In the genomic region with DNA sequence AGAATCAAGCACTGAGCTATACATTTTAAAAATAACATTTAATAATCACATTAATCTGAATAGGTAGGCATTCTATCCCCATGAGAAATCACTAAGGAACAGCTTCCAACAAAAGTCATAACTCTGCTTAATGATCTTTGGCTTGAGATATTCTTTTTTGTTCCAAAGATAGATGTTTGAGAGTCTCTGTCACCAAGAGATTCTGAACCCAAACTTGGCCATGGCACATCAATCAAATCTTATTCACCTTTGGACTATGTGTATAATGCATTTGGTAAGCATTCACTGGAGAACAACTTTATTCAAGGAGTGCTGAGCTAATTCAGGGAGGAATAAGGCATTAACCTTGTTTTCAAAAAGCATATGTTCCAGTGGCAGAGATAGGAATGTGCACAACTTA, we compare ENCODE assay signal across 19 cellular contexts.
DNase-seq lines count a peak whose midpoint lies in the region; ATAC-seq and TF ChIP-seq lines count a peak whose summit lies in the region.
"Had no signal": no experiment of that assay in that cellular context is flagged by ENCODE, and none has a peak within 500 bp of the region (broad histone marks: within the 10 kb centered on the region; RNA-seq: fewer than 3 reads in every experiment).

No MANE protein-coding gene starts in this region.

- no peak for TF ChIP-seq CTCF in natural killer cell (IDR thresholded peaks at IDR 0.05)

- peaks cover 3% of the 10 kb centered on the region; the same call in 1 of the 2 replicates for H3K36me3 ChIP-seq in MG63
- H3K36me3 ChIP-seq: BE2C; BLaER1 treated with 17β-estradiol and CSF1 and Interleukin-3, amounts not matched to agents 10 nM and 100 nM had no signal

- ATAC-seq in SK-N-SH treated with all-trans-retinoic acid at 6 μM for 48 hours, result peak; percentile 12; the same call in 1 of the 3 replicates
- no peak for ATAC-seq in GM19023 (IDR thresholded peaks at IDR 0.05; ENCODE audit: unreplicated experiment)
- ATAC-seq in HG03432 (IDR thresholded peaks at IDR 0.05; ENCODE audit: unreplicated experiment), result no peak
- no peak for ATAC-seq in natural killer cell

- H3K9me3 Mint-ChIP-seq in natural killer cell, result peaks cover 4 to 9% of the 10 kb centered on the region in 2 donors
- H3K9me3 Mint-ChIP-seq: CD8-positive, alpha-beta memory T cell had no signal

- DNase-seq in EH (ENCODE audit: low read depth) (peak; percentile 11), MG63 (peak; percentile 18), iris pigment epithelial cell (ENCODE audit: low read depth) (peak; percentile 10), natural killer cell (no peak), Ammon's horn (ENCODE audit: low spot score) (no peak)
- DNase-seq: BE2C; CD4-positive, alpha-beta T cell; CD8-positive, alpha-beta memory T cell; DMS 273 treated with DMSO at 0.1 percent for 48 hours; DMS79; GF-D8; GM23248; H7; HCEC 1CT had no signal

- H3K4me3 ChIP-seq in MG63, result no peak overlapping the region
- H3K4me3 ChIP-seq: BLaER1 treated with 17β-estradiol and CSF1 and Interleukin-3, amounts not matched to agents 10 nM and 100 nM; GM23248 had no signal

- no peaks in the 10 kb centered on the region for H3K27me3 Mint-ChIP-seq in natural killer cell (ENCODE audit: low read depth in 2 of 2)
- H3K27me3 Mint-ChIP-seq: CD4-positive, alpha-beta T cell; CD8-positive, alpha-beta memory T cell had no signal

- no peaks in the 10 kb centered on the region for H3K36me3 Mint-ChIP-seq in natural killer cell
- H3K36me3 Mint-ChIP-seq: CD14-positive monocyte; CD8-positive, alpha-beta memory T cell had no signal

- peaks cover 6% of the 10 kb centered on the region; the same call in 1 of the 2 replicates for H3K9me3 ChIP-seq in MG63
- H3K9me3 ChIP-seq: BE2C had no signal

- intact Hi-C loops in natural killer cell (cut with micrococcal nuclease), result no loop called here

- H3K4me3 Mint-ChIP-seq in natural killer cell, result no peak overlapping the region
- H3K4me3 Mint-ChIP-seq: CD14-positive monocyte; CD4-positive, alpha-beta T cell; CD8-positive, alpha-beta memory T cell had no signal

- no peak overlapping the region for H3K27ac Mint-ChIP-seq in natural killer cell
- H3K27ac Mint-ChIP-seq: CD14-positive monocyte; CD4-positive, alpha-beta T cell; CD8-positive, alpha-beta memory T cell had no signal

- no peaks in the 10 kb centered on the region for H3K27me3 ChIP-seq in MG63
- H3K27me3 ChIP-seq: BE2C; BLaER1 treated with 17β-estradiol and CSF1 and Interleukin-3, amounts not matched to agents 10 nM and 100 nM had no signal

- no peaks in the 10 kb centered on the region for H3K4me1 Mint-ChIP-seq in natural killer cell
- H3K4me1 Mint-ChIP-seq: CD14-positive monocyte; CD8-positive, alpha-beta memory T cell had no signal

TF ChIP-seq in SK-N-SH treated with all-trans-retinoic acid at 6 μM for 48 hours, 23 proteins besides CTCF, POLR2A, EP300 and RAD21:
- TF ChIP-seq ESRRG (CRISPR knock-in tag; IDR thresholded peaks at IDR 0.05) (no peak), TCF4 (CRISPR knock-in tag; IDR thresholded peaks at IDR 0.05; ENCODE audit: borderline replicate concordance) (no peak), RARB (CRISPR knock-in tag; IDR thresholded peaks at IDR 0.05) (no peak), ISL1 (CRISPR knock-in tag; IDR thresholded peaks at IDR 0.05) (no peak), ZFP30 (CRISPR knock-in tag; IDR thresholded peaks at IDR 0.05) (no peak), SNAI2 (CRISPR knock-in tag; IDR thresholded peaks at IDR 0.05) (no peak), CSDC2 (CRISPR knock-in tag; IDR thresholded peaks at IDR 0.05) (no peak), TOX (CRISPR knock-in tag; IDR thresholded peaks at IDR 0.05; ENCODE audit: borderline replicate concordance) (no peak), GLIS3 (CRISPR knock-in tag; IDR thresholded peaks at IDR 0.05) (no peak), OSR1 (CRISPR knock-in tag; IDR thresholded peaks at IDR 0.05) (no peak), ZNF70 (CRISPR knock-in tag; IDR thresholded peaks at IDR 0.05) (no peak), ZNF565 (CRISPR knock-in tag; conservative IDR thresholded peaks at IDR 0.05; ENCODE audit: low read depth) (no peak)
- TF ChIP-seq, protein P1, sequence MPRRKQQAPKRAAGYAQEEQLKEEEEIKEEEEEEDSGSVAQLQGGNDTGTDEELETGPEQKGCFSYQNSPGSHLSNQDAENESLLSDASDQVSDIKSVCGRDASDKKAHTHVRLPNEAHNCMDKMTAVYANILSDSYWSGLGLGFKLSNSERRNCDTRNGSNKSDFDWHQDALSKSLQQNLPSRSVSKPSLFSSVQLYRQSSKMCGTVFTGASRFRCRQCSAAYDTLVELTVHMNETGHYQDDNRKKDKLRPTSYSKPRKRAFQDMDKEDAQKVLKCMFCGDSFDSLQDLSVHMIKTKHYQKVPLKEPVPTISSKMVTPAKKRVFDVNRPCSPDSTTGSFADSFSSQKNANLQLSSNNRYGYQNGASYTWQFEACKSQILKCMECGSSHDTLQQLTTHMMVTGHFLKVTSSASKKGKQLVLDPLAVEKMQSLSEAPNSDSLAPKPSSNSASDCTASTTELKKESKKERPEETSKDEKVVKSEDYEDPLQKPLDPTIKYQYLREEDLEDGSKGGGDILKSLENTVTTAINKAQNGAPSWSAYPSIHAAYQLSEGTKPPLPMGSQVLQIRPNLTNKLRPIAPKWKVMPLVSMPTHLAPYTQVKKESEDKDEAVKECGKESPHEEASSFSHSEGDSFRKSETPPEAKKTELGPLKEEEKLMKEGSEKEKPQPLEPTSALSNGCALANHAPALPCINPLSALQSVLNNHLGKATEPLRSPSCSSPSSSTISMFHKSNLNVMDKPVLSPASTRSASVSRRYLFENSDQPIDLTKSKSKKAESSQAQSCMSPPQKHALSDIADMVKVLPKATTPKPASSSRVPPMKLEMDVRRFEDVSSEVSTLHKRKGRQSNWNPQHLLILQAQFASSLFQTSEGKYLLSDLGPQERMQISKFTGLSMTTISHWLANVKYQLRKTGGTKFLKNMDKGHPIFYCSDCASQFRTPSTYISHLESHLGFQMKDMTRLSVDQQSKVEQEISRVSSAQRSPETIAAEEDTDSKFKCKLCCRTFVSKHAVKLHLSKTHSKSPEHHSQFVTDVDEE (CRISPR knock-in tag; IDR thresholded peaks at IDR 0.05), result no peak
- TF ChIP-seq, protein P2, sequence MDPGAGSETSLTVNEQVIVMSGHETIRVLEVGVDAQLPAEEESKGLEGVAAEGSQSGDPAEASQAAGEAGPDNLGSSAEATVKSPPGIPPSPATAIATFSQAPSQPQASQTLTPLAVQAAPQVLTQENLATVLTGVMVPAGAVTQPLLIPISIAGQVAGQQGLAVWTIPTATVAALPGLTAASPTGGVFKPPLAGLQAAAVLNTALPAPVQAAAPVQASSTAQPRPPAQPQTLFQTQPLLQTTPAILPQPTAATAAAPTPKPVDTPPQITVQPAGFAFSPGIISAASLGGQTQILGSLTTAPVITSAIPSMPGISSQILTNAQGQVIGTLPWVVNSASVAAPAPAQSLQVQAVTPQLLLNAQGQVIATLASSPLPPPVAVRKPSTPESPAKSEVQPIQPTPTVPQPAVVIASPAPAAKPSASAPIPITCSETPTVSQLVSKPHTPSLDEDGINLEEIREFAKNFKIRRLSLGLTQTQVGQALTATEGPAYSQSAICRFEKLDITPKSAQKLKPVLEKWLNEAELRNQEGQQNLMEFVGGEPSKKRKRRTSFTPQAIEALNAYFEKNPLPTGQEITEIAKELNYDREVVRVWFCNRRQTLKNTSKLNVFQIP (CRISPR knock-in tag; IDR thresholded peaks at IDR 0.05; ENCODE audit: borderline replicate concordance, low read depth), result no peak
- TF ChIP-seq, protein P3, sequence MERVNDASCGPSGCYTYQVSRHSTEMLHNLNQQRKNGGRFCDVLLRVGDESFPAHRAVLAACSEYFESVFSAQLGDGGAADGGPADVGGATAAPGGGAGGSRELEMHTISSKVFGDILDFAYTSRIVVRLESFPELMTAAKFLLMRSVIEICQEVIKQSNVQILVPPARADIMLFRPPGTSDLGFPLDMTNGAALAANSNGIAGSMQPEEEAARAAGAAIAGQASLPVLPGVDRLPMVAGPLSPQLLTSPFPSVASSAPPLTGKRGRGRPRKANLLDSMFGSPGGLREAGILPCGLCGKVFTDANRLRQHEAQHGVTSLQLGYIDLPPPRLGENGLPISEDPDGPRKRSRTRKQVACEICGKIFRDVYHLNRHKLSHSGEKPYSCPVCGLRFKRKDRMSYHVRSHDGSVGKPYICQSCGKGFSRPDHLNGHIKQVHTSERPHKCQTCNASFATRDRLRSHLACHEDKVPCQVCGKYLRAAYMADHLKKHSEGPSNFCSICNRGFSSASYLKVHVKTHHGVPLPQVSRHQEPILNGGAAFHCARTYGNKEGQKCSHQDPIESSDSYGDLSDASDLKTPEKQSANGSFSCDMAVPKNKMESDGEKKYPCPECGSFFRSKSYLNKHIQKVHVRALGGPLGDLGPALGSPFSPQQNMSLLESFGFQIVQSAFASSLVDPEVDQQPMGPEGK (CRISPR knock-in tag; IDR thresholded peaks at IDR 0.05; ENCODE audit: borderline replicate concordance), result no peak
- TF ChIP-seq, protein P4, sequence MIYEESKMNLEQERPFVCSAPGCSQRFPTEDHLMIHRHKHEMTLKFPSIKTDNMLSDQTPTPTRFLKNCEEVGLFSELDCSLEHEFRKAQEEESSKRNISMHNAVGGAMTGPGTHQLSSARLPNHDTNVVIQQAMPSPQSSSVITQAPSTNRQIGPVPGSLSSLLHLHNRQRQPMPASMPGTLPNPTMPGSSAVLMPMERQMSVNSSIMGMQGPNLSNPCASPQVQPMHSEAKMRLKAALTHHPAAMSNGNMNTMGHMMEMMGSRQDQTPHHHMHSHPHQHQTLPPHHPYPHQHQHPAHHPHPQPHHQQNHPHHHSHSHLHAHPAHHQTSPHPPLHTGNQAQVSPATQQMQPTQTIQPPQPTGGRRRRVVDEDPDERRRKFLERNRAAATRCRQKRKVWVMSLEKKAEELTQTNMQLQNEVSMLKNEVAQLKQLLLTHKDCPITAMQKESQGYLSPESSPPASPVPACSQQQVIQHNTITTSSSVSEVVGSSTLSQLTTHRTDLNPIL (CRISPR knock-in tag; IDR thresholded peaks at IDR 0.05; ENCODE audit: low read depth), result no peak
TF ChIP-seq in SK-N-SH treated with all-trans-retinoic acid at 6 μM for 48 hours: peak in this region for 0.

Comparison
In these comparisons a context has a peak if more than half of its experiments do, and no peak if none do; other contexts are left out.
1. DNase-seq: peak in EH (single experiment), MG63 (single experiment) and iris pigment epithelial cell (single experiment); none in natural killer cell (single experiment) and Ammon's horn (single experiment).